Comparison of ENCODE assay signal across 8 cellular contexts in the genomic region with DNA sequence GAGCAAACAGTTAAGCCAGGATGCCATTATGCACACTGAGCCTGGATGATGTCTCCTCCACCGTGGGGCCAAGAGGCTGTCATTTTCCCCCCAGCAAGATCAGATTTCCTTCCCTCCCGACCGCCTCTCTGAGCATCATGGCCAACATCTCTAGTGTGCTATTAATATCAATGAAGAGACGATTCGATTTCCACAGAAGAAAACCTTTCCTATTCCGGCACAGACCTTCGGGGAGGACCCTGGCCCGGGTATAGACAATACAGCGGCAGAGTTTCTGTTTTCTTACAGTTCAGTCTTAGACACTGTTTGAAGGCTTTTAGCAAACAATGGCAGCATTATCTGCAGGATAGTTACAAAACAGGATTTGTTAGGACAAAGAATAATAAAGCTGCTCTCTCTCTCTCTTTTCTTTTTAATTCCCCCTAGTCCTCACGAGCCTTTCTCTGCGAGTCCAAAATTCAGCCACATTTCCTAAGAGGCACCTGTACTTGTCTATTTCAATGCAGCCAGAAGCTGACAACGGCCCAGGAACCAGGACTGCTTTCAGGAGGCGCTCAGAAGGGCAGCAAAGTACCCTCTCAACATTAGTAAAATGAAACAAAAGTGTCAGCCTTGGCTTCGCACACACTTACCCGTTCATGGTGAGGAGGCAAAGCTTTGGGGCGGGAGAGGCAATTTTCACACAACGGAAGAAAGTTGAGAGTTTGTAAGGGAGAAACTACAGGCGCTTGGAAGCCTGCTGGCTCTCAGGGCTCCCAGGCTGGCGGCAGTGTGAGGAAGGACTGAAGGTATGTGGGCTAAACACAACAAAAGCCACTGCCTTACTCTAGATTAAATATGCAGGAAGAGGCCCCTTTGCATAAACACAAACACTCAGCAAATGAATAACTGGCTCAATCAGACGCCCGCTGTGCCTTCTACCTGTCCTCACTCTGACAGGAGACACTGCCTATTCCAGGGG.
DNase-seq lines count a peak whose midpoint lies in the region; ATAC-seq and TF ChIP-seq lines count a peak whose summit lies in the region.

No MANE protein-coding gene starts in this region.

- no peaks in the 10 kb centered on the region for H4K20me1 ChIP-seq in IMR-90 (ENCODE audit: insufficient read depth, low read length)

- peak; percentile 71 for ATAC-seq in IMR-90 (ENCODE audit: low read depth)

- H2AK5ac ChIP-seq in IMR-90 (ENCODE audit: low read depth, low read length): peak overlapping the region; percentile 80

- TF ChIP-seq POLR2A in IMR-90 (IDR thresholded peaks at IDR 0.05; ENCODE audit: low read depth, low read length) (no peak), esophagus muscularis mucosa (IDR thresholded peaks at IDR 0.05; ENCODE audit: low read depth) (no peak), suprapubic skin (IDR thresholded peaks at IDR 0.05) (no peak), lower leg skin (IDR thresholded peaks at IDR 0.05) (no peak)

- H3K36me3 ChIP-seq in IMR-90 (ENCODE audit: control insufficient read depth, insufficient read depth, low read length): no peaks in the 10 kb centered on the region
- H3K36me3 ChIP-seq in esophagus muscularis mucosa: no peaks in the 10 kb centered on the region
- H3K36me3 ChIP-seq in mucosa of stomach (ENCODE audit: control insufficient read depth, insufficient read depth, low read length): no peaks in the 10 kb centered on the region
- no peaks in the 10 kb centered on the region for H3K36me3 ChIP-seq in suprapubic skin

- 0 out of 2 replicates have a peak, but pooled peaks cover 3% of the 10 kb centered on the region for H3K9me1 ChIP-seq in IMR-90 (ENCODE audit: insufficient read depth, low read length)

- in situ Hi-C loops in IMR-90 (cut with MboI; ENCODE audit: low sequenced_read_pairs): loop anchor here (5.0 to 25.0 kb wide), 5 partner anchors 171 to 761 kb away; a partner anchor contains a TSS

- dilution Hi-C loops in IMR-90 (cut with HindIII; ENCODE audit: low sequenced_read_pairs, unreplicated experiment): no loop called here

- H2BK20ac ChIP-seq in IMR-90 (ENCODE audit: low read depth, low read length): peak overlapping the region; percentile 70

- H3K4ac ChIP-seq in IMR-90 (ENCODE audit: low read depth, low read length): peak overlapping the region; percentile 71

- H3K9ac ChIP-seq in IMR-90 (ENCODE audit: low read depth, low read length) (peak overlapping the region; percentile 66), mucosa of stomach (ENCODE audit: low read length) (peak overlapping the region; percentile 66)

- no peaks in the 10 kb centered on the region for H3K27me3 ChIP-seq in IMR-90 (ENCODE audit: control insufficient read depth, insufficient read depth, low read length)
- H3K27me3 ChIP-seq in esophagus muscularis mucosa: no peaks in the 10 kb centered on the region
- no peaks in the 10 kb centered on the region for H3K27me3 ChIP-seq in mucosa of stomach (ENCODE audit: control insufficient read depth, insufficient read depth, low read length)
- no peaks in the 10 kb centered on the region for H3K27me3 ChIP-seq in suprapubic skin

- CTCF ChIA-PET in IMR-90 (lab: Yijun Ruan, JAX): no interaction called here

- DNase-seq in IMR-90 (peak; percentile 57), esophagus muscularis mucosa (ENCODE audit: extremely low spot score) (no peak), suprapubic skin (ENCODE audit: low spot score in 2 of 2) (no peak), SHP77 treated with DMSO at 0.1 percent for 48 hours (lab: John Stamatoyannopoulos, UW) (no peak), NCI-H1105 treated with DMSO at 0.1 percent for 48 hours (lab: John Stamatoyannopoulos, UW) (no peak), lower leg skin (ENCODE audit: low spot score in 2 of 2) (no peak)
- peak; percentile 37 for DNase-seq in activated CD4-positive, CD25-positive, alpha-beta regulatory T cell treated with anti-CD3 and anti-CD28 coated beads, Interleukin-2, amount 50 U/mL, for 72 hours

- H2AFZ ChIP-seq in IMR-90 (replicated peaks; ENCODE audit: low read length, poor library complexity): peak overlapping the region; percentile 78

- TF ChIP-seq RAD21 in IMR-90 (IDR thresholded peaks at IDR 0.05; ENCODE audit: low read length): no peak

- H2BK120ac ChIP-seq in IMR-90 (ENCODE audit: low read depth, low read length): peak overlapping the region; percentile 84

- WGBS in IMR-90 (ENCODE audit: extremely low coverage in 2 of 2, insufficient read length in 1 of 2), 2 experiments: no CpG with 5 or more reads among the region's 21 CpGs
- WGBS in esophagus muscularis mucosa: 25% methylated on average over 21 of the region's 21 CpGs
- WGBS in suprapubic skin: 60% methylated on average over 21 of the region's 21 CpGs
- 55 to 61% methylated on average over 21 of the region's 21 CpGs for WGBS in lower leg skin, 2 donors

- peaks cover 11 to 45% of the 10 kb centered on the region in 2 experiments for H3K79me1 ChIP-seq in IMR-90 (ENCODE audit: low read depth in 1 of 2, low read length in 2 of 2)

- H2BK15ac ChIP-seq in IMR-90 (ENCODE audit: low read depth, low read length): peak overlapping the region; percentile 43

- H3K27ac ChIP-seq in IMR-90 (ENCODE audit: insufficient read depth, low read length): peak overlapping the region; percentile 77
- H3K27ac ChIP-seq in esophagus muscularis mucosa (replicated peaks in 1 of 4): peak overlapping the region; percentile 78 to 83 (median 82)
- peak overlapping the region; percentile 52 for H3K27ac ChIP-seq in suprapubic skin

- no TSS peak for BruUV-seq in IMR-90 (replicated peaks; lab: Mats Ljungman, UMichigan)

- peak overlapping the region; percentile 85 for H3K4me2 ChIP-seq in IMR-90 (ENCODE audit: low read depth, low read length)

- peak overlapping the region; percentile 65 for H3K14ac ChIP-seq in IMR-90 (replicated peaks; ENCODE audit: low read depth, low read length)

- H3K56ac ChIP-seq in IMR-90 (ENCODE audit: extremely low read depth, insufficient read depth, low read length): peak overlapping the region; percentile 27

- H4K91ac ChIP-seq in IMR-90 (ENCODE audit: insufficient read depth, low read depth, low read length): peak overlapping the region; percentile 74

- H3K4me3 ChIP-seq in IMR-90 (ENCODE audit: insufficient read depth, low read depth, low read length) (peak overlapping the region; percentile 28), esophagus muscularis mucosa (peak overlapping the region; percentile 40 to 56 (median 50)), mucosa of stomach (ENCODE audit: low read length) (no peak overlapping the region), suprapubic skin (peak overlapping the region; percentile 29), lower leg skin (ENCODE audit: low read depth, poor library complexity, severe bottlenecking) (no peak overlapping the region)

- intact Hi-C loops in IMR-90 (cut with micrococcal nuclease) (loop anchor here (1.0 to 10.0 kb wide), 11 partner anchors 195 to 1241 kb away; a partner anchor contains a TSS), esophagus muscularis mucosa (cut with DNase I) (loop anchor here (5.0 to 10.0 kb wide), 6 partner anchors 181 to 591 kb away; a partner anchor contains a TSS), lower leg skin (cut with DNase I; ENCODE audit: low total_unique reads) (no loop called here)

- H3K9me3 ChIP-seq in IMR-90 (ENCODE audit: control insufficient read depth, insufficient read depth, low read length): no peaks in the 10 kb centered on the region
- no peaks in the 10 kb centered on the region for H3K9me3 ChIP-seq in esophagus muscularis mucosa
- H3K9me3 ChIP-seq in mucosa of stomach (ENCODE audit: control insufficient read depth, low read length): no peaks in the 10 kb centered on the region
- no peaks in the 10 kb centered on the region for H3K9me3 ChIP-seq in suprapubic skin

- H3K4me1 ChIP-seq in IMR-90 (ENCODE audit: control insufficient read depth, insufficient read depth, low read length) (peaks cover 14% of the 10 kb centered on the region), esophagus muscularis mucosa (peaks cover 18 to 88% (median 84%) of the 10 kb centered on the region in 4 donors), mucosa of stomach (ENCODE audit: control insufficient read depth, insufficient read depth, low read length) (peaks cover 9% of the 10 kb centered on the region), suprapubic skin (peaks cover 15% of the 10 kb centered on the region)

- TF ChIP-seq EP300 in esophagus muscularis mucosa (IDR thresholded peaks at IDR 0.05) (no peak), suprapubic skin (IDR thresholded peaks at IDR 0.05) (no peak)

- H2AK9ac ChIP-seq in IMR-90 (replicated peaks; ENCODE audit: low read depth, low read length, poor library complexity): peak overlapping the region; percentile 0

- H3K23ac ChIP-seq in IMR-90 (ENCODE audit: low read depth, low read length): peak overlapping the region; percentile 75

- H4K8ac ChIP-seq in IMR-90 (ENCODE audit: low read depth in 2 of 2, low read length in 2 of 2): peak overlapping the region; percentile 60 to 73

- POLR2A ChIA-PET in IMR-90 (lab: Charles Lee; ENCODE audit: unreplicated experiment): no interaction called here

- peak overlapping the region; percentile 76 for H3K18ac ChIP-seq in IMR-90 (ENCODE audit: low read depth, low read length)

- TF ChIP-seq CTCF in IMR-90 (conservative IDR thresholded peaks at IDR 0.05; ENCODE audit: low read depth, low read length) (no peak), esophagus muscularis mucosa (IDR thresholded peaks at IDR 0.05) (peak in 1 of 3 experiments; percentile 5), suprapubic skin (IDR thresholded peaks at IDR 0.05) (no peak), lower leg skin (IDR thresholded peaks at IDR 0.05) (no peak)

- H2BK5ac ChIP-seq in IMR-90 (ENCODE audit: low read depth, low read length, poor library complexity, severe bottlenecking): peak overlapping the region; percentile 77

- H4K5ac ChIP-seq in IMR-90 (ENCODE audit: low read depth, low read length): peak overlapping the region; percentile 36

TF ChIP-seq in IMR-90, 13 proteins besides CTCF, POLR2A, EP300 and RAD21:
- TF ChIP-seq BHLHE40 (IDR thresholded peaks at IDR 0.05; ENCODE audit: low read depth, low read length) (no peak), SMC3 (IDR thresholded peaks at IDR 0.05; ENCODE audit: low read depth, low read length) (peak; percentile 12; the same call in 1 of the 2 replicates)

Comparison
In these comparisons a context has a peak if more than half of its experiments do, and no peak if none do; other contexts are left out.
1. DNase-seq: peak in IMR-90 (single experiment) and activated CD4-positive, CD25-positive, alpha-beta regulatory T cell treated with anti-CD3 and anti-CD28 coated beads, Interleukin-2, amount 50 U/mL, for 72 hours (single experiment); none in esophagus muscularis mucosa (single experiment), suprapubic skin (0 of 2), SHP77 treated with DMSO at 0.1 percent for 48 hours (single experiment), NCI-H1105 treated with DMSO at 0.1 percent for 48 hours (single experiment) and lower leg skin (0 of 2).
2. H3K4me3 ChIP-seq: peak in IMR-90 (single experiment), esophagus muscularis mucosa (4 of 4) and suprapubic skin (single experiment); none in mucosa of stomach (single experiment) and lower leg skin (single experiment).
3. Peak in every context shown above with its lines, with median percentiles within 50 percentile points of each other: H3K27ac ChIP-seq.